ENCODE assay signal across 23 cellular contexts in genomic region chr10:15202639-15203038, GRCh38. TPM values are rescaled to one million over a fixed set of nuclear protein-coding genes. Genes with fewer than 3 reads are reported as not detected.
A peak's percentile ranks its signal among the peaks of the same experiment; 100 is the strongest.
DNase-seq lines count a peak whose midpoint lies in the region; ATAC-seq and TF ChIP-seq lines count a peak whose summit lies in the region.
"Had no signal": no experiment of that assay in that cellular context is flagged by ENCODE, and none has a peak within 500 bp of the region (broad histone marks: within the 10 kb centered on the region; RNA-seq: fewer than 3 reads in every experiment).

No MANE protein-coding gene starts in this region.

- 95% methylated on average over 2 of the region's 2 CpGs for WGBS in mesenchymal stem cell

- H3K4ac ChIP-seq in mesenchymal stem cell (ENCODE audit: low read depth in 1 of 2, low read length in 2 of 2): no peak overlapping the region

- TSS peak; percentile 67 for BruUV-seq in HCT116 (replicated peaks; lab: Mats Ljungman, UMichigan)

- H2BK15ac ChIP-seq in mesenchymal stem cell (ENCODE audit: low read depth, poor library complexity, severe bottlenecking): no peak overlapping the region

- RAD21 ChIA-PET in HCT116 (lab: Charles Lee; ENCODE audit: low non-redundant PET in 1 of 2, low total read pairs in 2 of 2, uncharacterized antibody in 2 of 2, unreplicated experiment in 2 of 2): no interaction called here

- no peaks in the 10 kb centered on the region for H3K9me3 Mint-ChIP-seq in activated T-cell treated with anti-CD3 and anti-CD28 coated beads, Interleukin-2, amount 50 U/mL, for 24 hours
- H3K9me3 Mint-ChIP-seq: activated B cell treated with CpG ODN at 0.5 μM for 24 hours; activated naive CD4-positive, alpha-beta T cell treated with anti-CD3 and anti-CD28 coated beads for 36 hours; CD8-positive, alpha-beta memory T cell had no signal

- H2AFZ ChIP-seq in HCT116 (ENCODE audit: low read depth, low read length, poor library complexity, severe bottlenecking) (no peak overlapping the region), mesenchymal stem cell (ENCODE audit: low read depth, low read length) (no peak overlapping the region)

- no peak overlapping the region for H3K27ac Mint-ChIP-seq in activated T-cell treated with anti-CD3 and anti-CD28 coated beads, Interleukin-2, amount 50 U/mL, for 24 hours
- H3K27ac Mint-ChIP-seq: activated B cell treated with CpG ODN at 0.5 μM for 24 hours; activated naive CD4-positive, alpha-beta T cell treated with anti-CD3 and anti-CD28 coated beads for 36 hours; type B pancreatic cell had no signal

- peak overlapping the region; percentile 91 for H2AK5ac ChIP-seq in mesenchymal stem cell (ENCODE audit: low read length, severe bottlenecking)

- H3K27me3 ChIP-seq in HCT116 (ENCODE audit: insufficient read depth, low read length) (no peaks in the 10 kb centered on the region), SJSA1 (replicated peaks) (no peaks in the 10 kb centered on the region), mesenchymal stem cell (ENCODE audit: control insufficient read depth in 1 of 2, insufficient read depth in 1 of 2, low read length in 2 of 2) (no peaks in the 10 kb centered on the region)
- H3K27me3 ChIP-seq: cardiac muscle cell, sigmoid colon had no signal

- H2BK5ac ChIP-seq in mesenchymal stem cell (ENCODE audit: low read depth, low read length, poor library complexity, severe bottlenecking): no peak overlapping the region

- no peak overlapping the region for H3K4me3 Mint-ChIP-seq in activated T-cell treated with anti-CD3 and anti-CD28 coated beads, Interleukin-2, amount 50 U/mL, for 24 hours
- H3K4me3 Mint-ChIP-seq: activated B cell treated with CpG ODN at 0.5 μM for 24 hours; activated naive CD4-positive, alpha-beta T cell treated with anti-CD3 and anti-CD28 coated beads for 36 hours; CD8-positive, alpha-beta memory T cell; type B pancreatic cell had no signal

- H3K36me3 ChIP-seq in HCT116 (ENCODE audit: control insufficient read depth in 1 of 2, insufficient read depth in 2 of 2, low read length in 2 of 2) (no peaks in the 10 kb centered on the region), SJSA1 (peaks cover 7% of the 10 kb centered on the region; the same call in 1 of the 2 replicates), mesenchymal stem cell (ENCODE audit: control insufficient read depth in 1 of 2, insufficient read depth in 2 of 2, low read depth in 1 of 2, low read length in 2 of 2) (peaks cover 3% of the 10 kb centered on the region in 2 experiments)
- H3K36me3 ChIP-seq: cardiac muscle cell, sigmoid colon had no signal

- CTCF ChIA-PET in HCT116 (lab: Charles Lee): no interaction called here

- H3K9me3 ChIP-seq in HCT116 (ENCODE audit: control insufficient read depth in 1 of 2, insufficient read depth in 1 of 2, low read depth in 1 of 2, low read length in 2 of 2) (no peaks in the 10 kb centered on the region), SJSA1 (replicated peaks) (no peaks in the 10 kb centered on the region), mesenchymal stem cell (ENCODE audit: control insufficient read depth, low read length) (no peaks in the 10 kb centered on the region)
- H3K9me3 ChIP-seq: sigmoid colon had no signal

- peak overlapping the region; percentile 66 for H3K9ac ChIP-seq in HCT116 (ENCODE audit: low read length)
- no peak overlapping the region for H3K9ac ChIP-seq in mesenchymal stem cell (ENCODE audit: low read length)
- H3K9ac ChIP-seq: KMS-11 had no signal

- peaks cover 30% of the 10 kb centered on the region for H3K4me1 Mint-ChIP-seq in activated T-cell treated with anti-CD3 and anti-CD28 coated beads, Interleukin-2, amount 50 U/mL, for 24 hours (ENCODE audit: low read depth)

- no peak for TF ChIP-seq RAD21 in HCT116 (IDR thresholded peaks at IDR 0.05; ENCODE audit: low read depth)

- peaks cover 2% of the 10 kb centered on the region for H3K79me1 ChIP-seq in mesenchymal stem cell (replicated peaks; ENCODE audit: low read length, poor library complexity, severe bottlenecking)

- ATAC-seq in HCT116: peak; percentile 1; the same call in 1 of the 2 replicates
- ATAC-seq: Right ventricle myocardium inferior had no signal

- H3K4me3 ChIP-seq in AG10803 (ENCODE audit: low read length) (no peak overlapping the region), HCT116 (replicated peaks in 1 of 2; ENCODE audit: low read depth in 1 of 2, low read length in 2 of 2) (0 out of 4 replicates have a peak overlapping the region, but pooled peaks of 1 of the 2 experiments have one; percentile 36), SJSA1 (no peak overlapping the region; the same call in 1 of the 2 replicates), mesenchymal stem cell (ENCODE audit: insufficient read depth in 1 of 2, low read depth in 1 of 2, low read length in 2 of 2) (no peak overlapping the region)
- H3K4me3 ChIP-seq: cardiac muscle cell, sigmoid colon had no signal

- no peak overlapping the region for H3K14ac ChIP-seq in mesenchymal stem cell (ENCODE audit: low read length in 2 of 2)

- no peaks in the 10 kb centered on the region for H4K20me1 ChIP-seq in HCT116 (ENCODE audit: insufficient read depth)

- intact Hi-C loops in HCT116 (cut with micrococcal nuclease): loop anchor here (5.0 kb wide), 1 partner anchor 35 kb away; the partner anchor contains the start of gene NMT2

- TF ChIP-seq CTCF in AG10803 (conservative IDR thresholded peaks at IDR 0.05; ENCODE audit: low read length) (no peak), HCT116 (IDR thresholded peaks at IDR 0.05 in 2 of 3, conservative IDR thresholded peaks at IDR 0.05 in 1 of 3; ENCODE audit: borderline replicate concordance in 1 of 3, insufficient read depth in 1 of 3, low read depth in 2 of 3, low read length in 2 of 3) (no peak), GM10266 (IDR thresholded peaks at IDR 0.05; ENCODE audit: control insufficient read depth, insufficient read depth, low read depth, missing control alignments) (no peak)

- H3K4me1 ChIP-seq in HCT116 (ENCODE audit: control insufficient read depth in 1 of 2, insufficient read depth in 2 of 2, low read length in 2 of 2) (peaks cover 42 to 77% of the 10 kb centered on the region in 2 experiments), SJSA1 (replicated peaks) (peaks cover 54% of the 10 kb centered on the region), mesenchymal stem cell (ENCODE audit: control insufficient read depth, insufficient read depth, low read depth, low read length) (peaks cover 15% of the 10 kb centered on the region)

- no peaks in the 10 kb centered on the region for H3K9me2 ChIP-seq in HCT116 (ENCODE audit: insufficient read depth)

- H3K79me2 ChIP-seq in HCT116 (ENCODE audit: insufficient read depth, low read length): no peaks in the 10 kb centered on the region

- no peak overlapping the region for H3K23ac ChIP-seq in mesenchymal stem cell (ENCODE audit: low read length in 2 of 2)

- H2BK12ac ChIP-seq in mesenchymal stem cell (ENCODE audit: low read length in 2 of 2): no peak overlapping the region

- TF ChIP-seq POLR2A in HCT116 (IDR thresholded peaks at IDR 0.05; ENCODE audit: borderline replicate concordance, extremely low read depth, insufficient read depth, insufficient read length): no peak

- no peak overlapping the region for H4K91ac ChIP-seq in mesenchymal stem cell (ENCODE audit: low read length)

- no peak overlapping the region for H2BK120ac ChIP-seq in mesenchymal stem cell (ENCODE audit: low read depth, low read length)

- DNase-seq in AG10803 (ENCODE audit: low read depth) (peak; percentile 13), HCT116 (ENCODE audit: low read depth, low spot score) (no peak), SJSA1 (ENCODE audit: low read depth in 1 of 2, low spot score in 2 of 2) (peak in 1 of 2 experiments; percentile 27), mesenchymal stem cell (no peak), NCI-H2196 (lab: John Stamatoyannopoulos, UW; ENCODE audit: unreplicated experiment) (no peak), GM10266 (ENCODE audit: extremely low spot score) (no peak), NCI-H345 (lab: John Stamatoyannopoulos, UW) (no peak)
- DNase-seq in activated T-cell treated with anti-CD3 and anti-CD28 coated beads, Interleukin-2, amount 50 U/mL, for 24 hours: no peak
- DNase-seq: activated B cell treated with CpG ODN at 0.5 μM for 24 hours; activated CD4-positive, alpha-beta T cell treated with anti-CD3 and anti-CD28 coated beads, Interleukin-2, amount 50 U/mL, for 4 hours; activated naive CD4-positive, alpha-beta T cell treated with anti-CD3 and anti-CD28 coated beads for 36 hours; activated T-cell treated with anti-CD3 and anti-CD28 coated beads, Interleukin-2, amount 50 U/mL, for 1 hour; CD8-positive, alpha-beta memory T cell; cortex of kidney; glutamatergic neuron; GOT3; NCI-H69 had no signal

- POLR2A ChIA-PET in HCT116 (lab: Charles Lee): interaction anchor here (1.5 kb wide), 1 partner anchor 34 kb away, joined by 5 read pairs; the partner anchor contains the start of gene NMT2

- H3K4me2 ChIP-seq in HCT116 (ENCODE audit: low read length): peak overlapping the region; percentile 74
- H3K4me2 ChIP-seq in mesenchymal stem cell (ENCODE audit: low read length, poor library complexity, severe bottlenecking): no peak overlapping the region
- H3K4me2 ChIP-seq: KMS-11 had no signal

- no peak overlapping the region for H4K8ac ChIP-seq in mesenchymal stem cell (ENCODE audit: low read length)

- H3K27ac ChIP-seq in HCT116 (ENCODE audit: low read depth, low read length): peak overlapping the region; percentile 91
- peak overlapping the region; percentile 88 for H3K27ac ChIP-seq in SJSA1
- H3K27ac ChIP-seq in mesenchymal stem cell (ENCODE audit: low read length, poor library complexity, severe bottlenecking): peak overlapping the region; percentile 95
- H3K27ac ChIP-seq: cardiac muscle cell, KMS-11, sigmoid colon had no signal

- H3K18ac ChIP-seq in mesenchymal stem cell (ENCODE audit: low read depth in 1 of 2, low read length in 2 of 2): no peak overlapping the region

- H3K27me3 Mint-ChIP-seq in activated T-cell treated with anti-CD3 and anti-CD28 coated beads, Interleukin-2, amount 50 U/mL, for 24 hours: no peaks in the 10 kb centered on the region
- H3K27me3 Mint-ChIP-seq: CD8-positive, alpha-beta memory T cell; progenitor cell of endocrine pancreas; type B pancreatic cell had no signal

- no peaks in the 10 kb centered on the region for H3K36me3 Mint-ChIP-seq in activated T-cell treated with anti-CD3 and anti-CD28 coated beads, Interleukin-2, amount 50 U/mL, for 24 hours (ENCODE audit: low read depth)

TF ChIP-seq in HCT116, 20 proteins besides CTCF, POLR2A, EP300 and RAD21 (continues in another document):
- no peak for TF ChIP-seq EGR1 (IDR thresholded peaks at IDR 0.05; ENCODE audit: low read depth)
- TF ChIP-seq JUND (IDR thresholded peaks at IDR 0.05): no peak
- TF ChIP-seq FOSL1 (IDR thresholded peaks at IDR 0.05; ENCODE audit: low read depth): no peak
- TF ChIP-seq ELF1 (IDR thresholded peaks at IDR 0.05; ENCODE audit: borderline replicate concordance, low read depth): no peak

RNA-seq across cellular contexts. Expression of gene NMT2, which starts 34.1 kb away (rescaled TPM):
- total RNA-seq in HCT116 (2021; ENCODE audit: unreplicated experiment): 26.1 TPM
- 12.1 and 13.1 TPM in 2 replicates for polyA plus RNA-seq in HCT116 (2012)
- total RNA-seq in SJSA1 (2014; rRNA removed; shearing (Covaris generic)): 53.7 and 80.6 TPM in 2 replicates
- polyA plus RNA-seq in mesenchymal stem cell (2013, experiment 1 of 2): 14.5 TPM
- polyA plus RNA-seq in mesenchymal stem cell (2013, experiment 2 of 2): 14.9 TPM
